22 cellular contexts compared by ENCODE assay signal in the genomic region with DNA sequence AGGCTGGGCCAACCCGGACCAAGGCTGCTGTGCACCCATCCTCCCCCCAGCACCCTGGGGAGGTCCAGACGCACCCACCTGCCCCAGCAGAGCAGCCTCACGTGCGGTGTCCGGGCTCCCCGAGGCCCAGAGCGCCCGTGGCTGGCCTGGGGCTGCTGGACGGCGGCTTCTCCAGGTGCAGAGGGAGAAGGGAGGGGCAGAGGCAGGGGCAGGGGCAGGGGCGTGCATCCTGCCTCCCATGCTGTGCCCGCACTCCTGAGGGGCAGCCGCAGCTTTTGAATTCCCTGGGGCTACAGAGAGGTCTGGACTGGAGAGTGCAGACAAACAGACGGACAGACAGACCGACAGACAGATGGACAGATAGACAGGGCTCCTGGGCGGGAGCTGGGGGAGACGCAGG.
"Had no signal": no experiment of that assay in that cellular context is flagged by ENCODE, and none has a peak within 500 bp of the region (broad histone marks: within the 10 kb centered on the region; RNA-seq: fewer than 3 reads in every experiment).

No MANE protein-coding gene starts in this region.

- H3K4me1 ChIP-seq: body of pancreas, gastrocnemius medialis, pancreas, psoas muscle, testis had no signal

- H3K27me3 ChIP-seq: right atrium auricular region, testis had no signal

- DNase-seq: activated CD4-positive, alpha-beta T cell treated with anti-CD3 and anti-CD28 coated beads for 36 hours; activated CD4-positive, CD25-positive, alpha-beta regulatory T cell; activated CD8-positive, alpha-beta T cell treated with anti-CD3 and anti-CD28 coated beads, Interleukin-2, amount 10 ng/mL, durations not matched to agents 7 days and 5 days; activated naive CD4-positive, alpha-beta T cell; activated T-cell treated with anti-CD3 and anti-CD28 coated beads for 4 hours; activated T-cell treated with anti-CD3 and anti-CD28 coated beads, Interleukin-2, amount 50 U/mL, for 72 hours; body of pancreas; dermis blood vessel endothelial cell; effector memory CD4-positive, alpha-beta T cell; erythroblast; gastrocnemius medialis; glutamatergic neuron; left ventricle myocardium inferior; nephron progenitor cell; stimulated activated CD4-positive, alpha-beta T cell treated with anti-CD3 and anti-CD28 coated beads, Interleukin-2, amount 100 ng/mL, for 48 hours; stimulated activated naive CD8-positive, alpha-beta T cell treated with anti-CD3 and anti-CD28 coated beads, Interleukin-15, Interleukin-2, amounts not matched to agents 100 U/mL and 50 U/mL, for 24 hours; testis; transverse colon had no signal

- H3K27ac Mint-ChIP-seq: activated CD4-positive, alpha-beta T cell treated with anti-CD3 and anti-CD28 coated beads for 36 hours; activated CD8-positive, alpha-beta T cell treated with anti-CD3 and anti-CD28 coated beads, Interleukin-2, amount 10 ng/mL, durations not matched to agents 7 days and 5 days; activated naive CD8-positive, alpha-beta T cell; activated T-cell treated with anti-CD3 and anti-CD28 coated beads, Interleukin-2, amount 50 U/mL, for 72 hours; nephron progenitor cell had no signal

- H3K36me3 Mint-ChIP-seq: activated naive CD8-positive, alpha-beta T cell had no signal

- H3K4me1 Mint-ChIP-seq: activated CD4-positive, alpha-beta T cell treated with anti-CD3 and anti-CD28 coated beads for 36 hours had no signal

- H3K4me3 Mint-ChIP-seq: activated CD4-positive, alpha-beta T cell treated with anti-CD3 and anti-CD28 coated beads for 36 hours; activated CD8-positive, alpha-beta T cell treated with anti-CD3 and anti-CD28 coated beads, Interleukin-2, amount 10 ng/mL, durations not matched to agents 7 days and 5 days; activated naive CD8-positive, alpha-beta T cell; activated T-cell treated with anti-CD3 and anti-CD28 coated beads, Interleukin-2, amount 50 U/mL, for 72 hours; nephron progenitor cell had no signal

- H3K9me3 ChIP-seq: body of pancreas, gastrocnemius medialis, pancreas, testis had no signal

- H3K36me3 ChIP-seq: gastrocnemius medialis, left ventricle myocardium inferior, pancreas, right atrium auricular region, transverse colon had no signal

- H3K27me3 Mint-ChIP-seq: activated CD4-positive, alpha-beta T cell treated with anti-CD3 and anti-CD28 coated beads for 36 hours; activated naive CD8-positive, alpha-beta T cell had no signal

- H3K4me3 ChIP-seq: body of pancreas, gastrocnemius medialis, left ventricle myocardium inferior, pancreas, psoas muscle, right atrium auricular region, testis, transverse colon had no signal

- ATAC-seq: activated CD4-positive, alpha-beta T cell treated with anti-CD3 and anti-CD28 coated beads for 36 hours; activated CD8-positive, alpha-beta T cell treated with anti-CD3 and anti-CD28 coated beads, Interleukin-2, amount 10 ng/mL, durations not matched to agents 7 days and 5 days; activated T-cell treated with anti-CD3 and anti-CD28 coated beads, Interleukin-2, amount 50 U/mL, for 72 hours; body of pancreas; gastrocnemius medialis; pancreas; psoas muscle; stimulated activated naive CD8-positive, alpha-beta T cell treated with anti-CD3 and anti-CD28 coated beads, Interleukin-15, Interleukin-2, amounts not matched to agents 100 U/mL and 50 U/mL, for 24 hours had no signal

- H3K27ac ChIP-seq: body of pancreas, gastrocnemius medialis, left ventricle myocardium inferior, pancreas, psoas muscle, right atrium auricular region, testis, transverse colon had no signal
